In genomic region chr10:103327906-103328305, GRCh38 we compare ENCODE assay signal across 25 cellular contexts. TPM values are rescaled to one million over a fixed set of nuclear protein-coding genes. Genes with fewer than 3 reads are reported as not detected.
DNase-seq lines count a peak whose midpoint lies in the region; TF ChIP-seq lines count a peak whose summit lies in the region.
"Had no signal": no experiment of that assay in that cellular context is flagged by ENCODE, and none has a peak within 500 bp of the region (broad histone marks: within the 10 kb centered on the region; RNA-seq: fewer than 3 reads in every experiment).

No MANE protein-coding gene starts in this region.

- H3K36me3 ChIP-seq in MM.1S (replicated peaks; ENCODE audit: insufficient read depth, low read length), result peaks cover 2% of the 10 kb centered on the region

- H3K4me3 ChIP-seq in MM.1S (ENCODE audit: low read length), result no peak overlapping the region
- H3K4me3 ChIP-seq: K562, PC-9, SJCRH30 had no signal

- H3K27me3 Mint-ChIP-seq in activated CD4-positive, alpha-beta T cell treated with anti-CD3 and anti-CD28 coated beads, Interleukin-2, amount 10 ng/mL, durations not matched to agents 24 days and 14 days, result no peaks in the 10 kb centered on the region
- H3K27me3 Mint-ChIP-seq in osteocyte (ENCODE audit: unreplicated experiment), result no peaks in the 10 kb centered on the region

- H3K9ac ChIP-seq in MM.1S (ENCODE audit: low read length), result no peak overlapping the region

- H4K20me1 ChIP-seq in MM.1S (ENCODE audit: insufficient read depth, low read length), result no peaks in the 10 kb centered on the region

- H3K4me2 ChIP-seq in MM.1S (ENCODE audit: low read depth, low read length), result no peak overlapping the region
- H3K4me2 ChIP-seq: PC-9 had no signal

- no peaks in the 10 kb centered on the region for H3K9me3 Mint-ChIP-seq in activated CD4-positive, alpha-beta T cell treated with anti-CD3 and anti-CD28 coated beads, Interleukin-2, amount 10 ng/mL, durations not matched to agents 24 days and 14 days
- H3K9me3 Mint-ChIP-seq in osteocyte (ENCODE audit: unreplicated experiment), result no peaks in the 10 kb centered on the region

- no peak for DNase-seq in activated CD4-positive, alpha-beta T cell treated with anti-CD3 and anti-CD28 coated beads, Interleukin-2, amount 10 ng/mL, durations not matched to agents 24 days and 14 days
- no peak for DNase-seq in activated CD4-positive, alpha-beta T cell treated with anti-CD3 and anti-CD28 coated beads for 48 hours
- DNase-seq in MM.1S, result peak; percentile 30
- peak; percentile 25 for DNase-seq in osteocyte (ENCODE audit: extremely low spot score, unreplicated experiment)
- DNase-seq in DMS79 (lab: John Stamatoyannopoulos, UW), result no peak
- DNase-seq in NOMO-1 treated with DMSO at 0.1 percent for 48 hours (lab: John Stamatoyannopoulos, UW; ENCODE audit: unreplicated experiment), result no peak
- DNase-seq in NCI-H2029 treated with DMSO at 0.1 percent for 48 hours (lab: John Stamatoyannopoulos, UW), result no peak
- DNase-seq: 8988T; ACHN; Calu3; Kasumi-1; MV-4-11; NCI-H1105; NCI-H1436 treated with DMSO at 0.1 percent for 48 hours; NCI-H187 treated with DMSO at 0.1 percent for 48 hours; NCI-H2107; NCI-H446 treated with DMSO at 0.1 percent for 48 hours; NCI-H526; NCI-H82; NK-92 treated with Interleukin-12 subunit alpha and Interleukin-12 subunit beta, amount 100 ng/mL, for 24 hours; PC-9; SJCRH30 had no signal

- no peaks in the 10 kb centered on the region for H3K9me3 ChIP-seq in MM.1S (replicated peaks; ENCODE audit: insufficient read depth, low read length)
- H3K9me3 ChIP-seq: SJCRH30 had no signal

- no peaks in the 10 kb centered on the region for H3K9me2 ChIP-seq in MM.1S (replicated peaks; ENCODE audit: insufficient read depth, low read length)

- peak overlapping the region; percentile 17 for H3K27ac Mint-ChIP-seq in activated CD4-positive, alpha-beta T cell treated with anti-CD3 and anti-CD28 coated beads, Interleukin-2, amount 10 ng/mL, durations not matched to agents 24 days and 14 days
- no peak overlapping the region for H3K27ac Mint-ChIP-seq in osteocyte (ENCODE audit: unreplicated experiment)

- intact Hi-C loops in activated CD4-positive, alpha-beta T cell treated with anti-CD3 and anti-CD28 coated beads, Interleukin-2, amount 10 ng/mL, durations not matched to agents 24 days and 14 days (cut with micrococcal nuclease), result no loop called here

- H3K36me3 Mint-ChIP-seq in activated CD4-positive, alpha-beta T cell treated with anti-CD3 and anti-CD28 coated beads, Interleukin-2, amount 10 ng/mL, durations not matched to agents 24 days and 14 days (ENCODE audit: low read depth), result peaks cover 30% of the 10 kb centered on the region
- H3K36me3 Mint-ChIP-seq in osteocyte (ENCODE audit: unreplicated experiment), result peaks cover 21% of the 10 kb centered on the region

- no peaks in the 10 kb centered on the region for H3K4me1 ChIP-seq in MM.1S (ENCODE audit: low read length)
- H3K4me1 ChIP-seq: SJCRH30 had no signal

- H3K4me3 Mint-ChIP-seq in activated CD4-positive, alpha-beta T cell treated with anti-CD3 and anti-CD28 coated beads, Interleukin-2, amount 10 ng/mL, durations not matched to agents 24 days and 14 days, result no peak overlapping the region
- no peak overlapping the region for H3K4me3 Mint-ChIP-seq in osteocyte (ENCODE audit: unreplicated experiment)

- H3K4me1 Mint-ChIP-seq in activated CD4-positive, alpha-beta T cell treated with anti-CD3 and anti-CD28 coated beads, Interleukin-2, amount 10 ng/mL, durations not matched to agents 24 days and 14 days, result peaks cover 2% of the 10 kb centered on the region
- H3K4me1 Mint-ChIP-seq in osteocyte (ENCODE audit: unreplicated experiment), result no peaks in the 10 kb centered on the region

- no peaks in the 10 kb centered on the region for H3F3A ChIP-seq in MM.1S (ENCODE audit: insufficient read depth, low read length)

- TF ChIP-seq CTCF in MM.1S (IDR thresholded peaks at IDR 0.05; ENCODE audit: low read length) (no peak), osteocyte (IDR thresholded peaks at IDR 0.05) (no peak)

- peak overlapping the region; percentile 32; the same call in 1 of the 2 replicates for H3K27ac ChIP-seq in MM.1S (ENCODE audit: low read length)
- H3K27ac ChIP-seq: PC-9, SJCRH30 had no signal

- H3K79me2 ChIP-seq in MM.1S (ENCODE audit: low read length), result no peaks in the 10 kb centered on the region

- no peaks in the 10 kb centered on the region for H3K27me3 ChIP-seq in MM.1S (replicated peaks; ENCODE audit: insufficient read depth, low read length)
- H3K27me3 ChIP-seq: SJCRH30 had no signal

- H2AFZ ChIP-seq in MM.1S (ENCODE audit: low read length), result no peak overlapping the region
- H2AFZ ChIP-seq: PC-9 had no signal

RNA-seq across cellular contexts. Expression of gene PCGF6, which starts 23.0 kb away (rescaled TPM):
- total RNA-seq in activated CD4-positive, alpha-beta T cell treated with anti-CD3 and anti-CD28 coated beads, Interleukin-2, amount 10 ng/mL, durations not matched to agents 24 days and 14 days, result 19.3 and 19.7 TPM in 2 replicates
- 12.3 and 14.2 TPM in 2 replicates for total RNA-seq in osteocyte

RNA-seq across cellular contexts. Expression of gene TAF5, which starts 39.9 kb away (rescaled TPM):
- total RNA-seq in activated CD4-positive, alpha-beta T cell treated with anti-CD3 and anti-CD28 coated beads, Interleukin-2, amount 10 ng/mL, durations not matched to agents 24 days and 14 days, result 11.9 and 12.1 TPM in 2 replicates
- total RNA-seq in osteocyte, result 4.2 and 4.5 TPM in 2 replicates

RNA-seq across cellular contexts. Expression of gene INA, which starts 51.0 kb away (rescaled TPM):
- 0.92 and 1.4 TPM in 2 replicates for total RNA-seq in activated CD4-positive, alpha-beta T cell treated with anti-CD3 and anti-CD28 coated beads, Interleukin-2, amount 10 ng/mL, durations not matched to agents 24 days and 14 days
- total RNA-seq in osteocyte, result 2.4 and 2.5 TPM in 2 replicates
- total RNA-seq: K562, M059J, Right ventricle myocardium inferior, SJCRH30 had no signal

Comparison
In these comparisons a context has a peak if more than half of its experiments do, and no peak if none do; other contexts are left out.
1. DNase-seq: peak in MM.1S (single experiment) and osteocyte (single experiment); none in activated CD4-positive, alpha-beta T cell treated with anti-CD3 and anti-CD28 coated beads, Interleukin-2, amount 10 ng/mL, durations not matched to agents 24 days and 14 days (single experiment), activated CD4-positive, alpha-beta T cell treated with anti-CD3 and anti-CD28 coated beads for 48 hours (single experiment), DMS79 (single experiment), NOMO-1 treated with DMSO at 0.1 percent for 48 hours (single experiment) and NCI-H2029 treated with DMSO at 0.1 percent for 48 hours (single experiment).